Comparison of ENCODE assay signal across 15 cellular contexts in genomic region chr1:30411206-30411605, GRCh38.
"Had no signal": no experiment of that assay in that cellular context is flagged by ENCODE, and none has a peak within 500 bp of the region (broad histone marks: within the 10 kb centered on the region; RNA-seq: fewer than 3 reads in every experiment).

No MANE protein-coding gene starts in this region.

- H3K36me3 ChIP-seq: brain microvascular endothelial cell, tibial nerve had no signal

- H3K27ac ChIP-seq: brain microvascular endothelial cell, tibial nerve had no signal

- H3K36me3 Mint-ChIP-seq: activated naive CD8-positive, alpha-beta T cell had no signal

- H3K27ac Mint-ChIP-seq: activated naive CD8-positive, alpha-beta T cell; endodermal cell; nephron had no signal

- ATAC-seq: activated CD4-positive, CD25-positive, alpha-beta regulatory T cell treated with anti-CD3 and anti-CD28 coated beads, Interleukin-2, amount 50 U/mL, for 24 hours; esophagus mucosa had no signal

- H3K4me1 ChIP-seq: tibial nerve had no signal

- DNase-seq: activated CD4-positive, alpha-beta T cell treated with anti-CD3 and anti-CD28 coated beads, Interleukin-2, amount 50 U/mL, for 48 hours; activated gamma-delta T cell; brain microvascular endothelial cell; cerebellar nuclear complex; dermis blood vessel endothelial cell; endodermal cell; hypothalamus; occipital lobe; stimulated activated CD4-positive, alpha-beta T cell treated with anti-CD3 and anti-CD28 coated beads, Interleukin-15, amount 100 ng/mL, for 24 hours; stimulated activated CD4-positive, alpha-beta T cell treated with anti-CD3 and anti-CD28 coated beads, Interleukin-4, amount 100 ng/mL, for 4 hours had no signal

- H3K9me3 ChIP-seq: tibial nerve had no signal

- H3K9me3 Mint-ChIP-seq: endodermal cell, nephron had no signal

- H3K4me3 Mint-ChIP-seq: activated naive CD8-positive, alpha-beta T cell; endodermal cell; nephron had no signal

- H3K4me3 ChIP-seq: tibial nerve had no signal

- H3K27me3 ChIP-seq: brain microvascular endothelial cell had no signal
